ENCODE assay signal across 7 cellular contexts in genomic region chr2:61426267-61426897, GRCh38. TPM values are rescaled to one million over a fixed set of nuclear protein-coding genes. Genes with fewer than 3 reads are reported as not detected.
DNase-seq lines count a peak whose midpoint lies in the region; ATAC-seq and TF ChIP-seq lines count a peak whose summit lies in the region.

No MANE protein-coding gene starts in this region.

- H3K36me3 Mint-ChIP-seq in activated CD8-positive, alpha-beta T cell treated with anti-CD3 and anti-CD28 coated beads for 36 hours (ENCODE audit: low read depth), result peaks cover 2% of the 10 kb centered on the region

- H2AFZ ChIP-seq in parathyroid adenoma, result no peak overlapping the region

- H3K36me3 ChIP-seq in parathyroid adenoma (ENCODE audit: control insufficient read depth, insufficient read depth, low read length), result no peaks in the 10 kb centered on the region

- peaks cover 6% of the 10 kb centered on the region for H3K4me1 ChIP-seq in parathyroid adenoma

- TF ChIP-seq CTCF in GM13977 (IDR thresholded peaks at IDR 0.05; ENCODE audit: extremely low read depth, insufficient read depth, missing control alignments) (peak; percentile 94), epithelial cell of proximal tubule (conservative IDR thresholded peaks at IDR 0.05; ENCODE audit: low read depth, low read length) (peak; percentile 80), parathyroid adenoma (IDR thresholded peaks at IDR 0.05) (peak; percentile 34)
- peak; percentile 75 for TF ChIP-seq CTCF in activated CD8-positive, alpha-beta T cell treated with anti-CD3 and anti-CD28 coated beads for 36 hours (IDR thresholded peaks at IDR 0.05)

- DNase-seq in GM13977 (ENCODE audit: low spot score), result peak; percentile 54
- peak; percentile 92 for DNase-seq in NAMALWA (ENCODE audit: low spot score)
- peak; percentile 85 for DNase-seq in activated CD8-positive, alpha-beta T cell treated with anti-CD3 and anti-CD28 coated beads for 36 hours
- DNase-seq in epithelial cell of proximal tubule (ENCODE audit: low read depth), result no peak
- no peak for DNase-seq in NCI-H2196 (lab: John Stamatoyannopoulos, UW; ENCODE audit: unreplicated experiment)

- H3K4me2 ChIP-seq in parathyroid adenoma (ENCODE audit: low read length), result no peak overlapping the region

- intact Hi-C loops in activated CD8-positive, alpha-beta T cell treated with anti-CD3 and anti-CD28 coated beads for 36 hours (cut with micrococcal nuclease), result loop anchor here (5.0 kb wide), 1 partner anchor 46 kb away; the partner anchor contains the start of gene USP34

- in situ Hi-C loops in GM13977 (cut with MboI; ENCODE audit: low pct_unique_long_range_greater_than_20kb, low sequenced_read_pairs, unreplicated experiment), result no loop called here

- H3K9ac ChIP-seq in parathyroid adenoma, result no peak overlapping the region

- H3K4me3 Mint-ChIP-seq in activated CD8-positive, alpha-beta T cell treated with anti-CD3 and anti-CD28 coated beads for 36 hours, result no peak overlapping the region

- no peak overlapping the region for H3K27ac ChIP-seq in parathyroid adenoma

- peaks cover 61% of the 10 kb centered on the region for H3K4me1 Mint-ChIP-seq in activated CD8-positive, alpha-beta T cell treated with anti-CD3 and anti-CD28 coated beads for 36 hours (ENCODE audit: low read depth)

- H3K27me3 Mint-ChIP-seq in activated CD8-positive, alpha-beta T cell treated with anti-CD3 and anti-CD28 coated beads for 36 hours, result no peaks in the 10 kb centered on the region

- CTCF ChIA-PET in activated CD8-positive, alpha-beta T cell treated with anti-CD3 and anti-CD28 coated beads for 36 hours (lab: Charles Lee), result interaction anchor here (0.7 to 2.1 kb wide), 37 partner anchors 9 to 292 kb away, joined by 3 to 21 read pairs (median 4); no protein-coding TSS in a partner anchor

- H3K4me3 ChIP-seq in epithelial cell of proximal tubule (ENCODE audit: low read depth, low read length) (no peak overlapping the region), parathyroid adenoma (ENCODE audit: low read depth, low read length) (no peak overlapping the region)

- H3K9me3 ChIP-seq in parathyroid adenoma (ENCODE audit: control insufficient read depth, low read length), result no peaks in the 10 kb centered on the region

- H3K9me3 Mint-ChIP-seq in activated CD8-positive, alpha-beta T cell treated with anti-CD3 and anti-CD28 coated beads for 36 hours, result no peaks in the 10 kb centered on the region

- H3K27me3 ChIP-seq in parathyroid adenoma (ENCODE audit: control insufficient read depth, insufficient read depth, low read length), result no peaks in the 10 kb centered on the region

- peak; percentile 58 for ATAC-seq in HG02571 (IDR thresholded peaks at IDR 0.05; ENCODE audit: unreplicated experiment)
- ATAC-seq in activated CD8-positive, alpha-beta T cell treated with anti-CD3 and anti-CD28 coated beads for 36 hours, result peak; percentile 94

- H3K79me2 ChIP-seq in parathyroid adenoma, result peaks cover 58% of the 10 kb centered on the region

- POLR2A ChIA-PET in activated CD8-positive, alpha-beta T cell treated with anti-CD3 and anti-CD28 coated beads for 36 hours (lab: Charles Lee), result interaction anchor here (0.6 to 1.1 kb wide), 4 partner anchors 10 to 111 kb away, joined by 3 to 5 read pairs (median 4); partner anchors contain the start of gene USP34

- H3K27ac Mint-ChIP-seq in activated CD8-positive, alpha-beta T cell treated with anti-CD3 and anti-CD28 coated beads for 36 hours, result peak overlapping the region; percentile 89

RNA-seq across cellular contexts. Expression of gene USP34, which starts 44.5 kb away (rescaled TPM):
- total RNA-seq in activated CD8-positive, alpha-beta T cell treated with anti-CD3 and anti-CD28 coated beads for 36 hours, result 10 to 100 TPM; 69.0 to 71.3 TPM
- total RNA-seq in epithelial cell of proximal tubule, result 42.0 and 54.1 TPM in 2 replicates

Comparison
In these comparisons a context has a peak if more than half of its experiments do, and no peak if none do; other contexts are left out.
1. DNase-seq: peak in GM13977 (single experiment), NAMALWA (single experiment) and activated CD8-positive, alpha-beta T cell treated with anti-CD3 and anti-CD28 coated beads for 36 hours (single experiment); none in epithelial cell of proximal tubule (single experiment) and NCI-H2196 (single experiment).
2. CTCF ChIP-seq: peak in every context shown above with its lines; median percentile 94 in GM13977; 80 in epithelial cell of proximal tubule; 75 in activated CD8-positive, alpha-beta T cell treated with anti-CD3 and anti-CD28 coated beads for 36 hours; 34 in parathyroid adenoma.